ENCODE assay signal across 8 cellular contexts in the genomic region with DNA sequence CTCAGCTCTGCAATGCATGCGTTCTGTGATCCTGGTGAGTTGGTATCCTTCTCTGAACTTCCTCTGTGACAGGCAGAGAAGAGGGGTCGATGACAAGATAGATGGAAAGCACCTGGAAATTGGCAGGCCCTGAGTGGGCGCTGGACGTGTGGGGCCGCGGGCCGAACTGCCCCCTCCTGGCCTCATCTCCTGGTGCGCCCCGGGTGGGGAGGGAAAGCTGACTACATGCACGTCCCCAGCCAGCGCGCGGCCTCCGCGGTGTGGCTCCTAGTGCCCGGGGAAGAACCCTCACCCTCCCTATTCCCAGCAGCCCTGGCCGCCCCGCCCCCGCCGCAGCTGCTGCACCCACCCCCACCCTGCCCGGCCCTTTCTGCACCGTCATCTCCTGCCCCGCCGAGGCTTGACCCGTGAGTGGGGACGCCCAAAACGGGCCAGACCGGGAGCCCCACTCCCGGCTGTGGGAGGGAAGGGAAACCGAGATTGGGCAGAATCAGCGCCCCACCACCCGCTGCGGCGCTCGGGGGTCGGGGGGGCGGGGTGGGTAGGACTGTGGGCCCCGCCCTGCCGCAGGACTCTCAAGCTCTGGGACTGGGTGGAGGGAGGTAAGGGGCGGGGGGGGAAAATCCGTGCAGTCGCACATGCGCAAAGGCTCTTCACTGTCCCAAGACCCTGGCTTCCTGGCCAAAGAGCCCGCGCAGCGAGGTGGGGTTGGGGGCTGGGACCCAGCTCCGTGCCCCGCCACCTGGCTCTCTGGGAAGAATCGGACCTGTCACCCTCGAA. TPM values are rescaled to one million over a fixed set of nuclear protein-coding genes. Genes with fewer than 3 reads are reported as not detected.
A peak's percentile ranks its signal among the peaks of the same experiment; 100 is the strongest.
DNase-seq lines count a peak whose midpoint lies in the region; ATAC-seq, FAIRE-seq and TF ChIP-seq lines count a peak whose summit lies in the region.

A gene (plus strand): TSS at position 371 of the 780 bp plus-strand sequence.

- peaks cover 27% of the 10 kb centered on the region for H3K27me3 ChIP-seq in CD4-positive, alpha-beta memory T cell (ENCODE audit: insufficient read depth, low read length)
- H3K27me3 ChIP-seq in Peyer's patch, result no peaks in the 10 kb centered on the region
- peaks cover 6% of the 10 kb centered on the region for H3K27me3 ChIP-seq in bronchial epithelial cell (ENCODE audit: control insufficient read depth, insufficient read depth, low read length)
- no peaks in the 10 kb centered on the region for H3K27me3 ChIP-seq in skeletal muscle tissue (ENCODE audit: control insufficient read depth in 3 of 3, insufficient read depth in 3 of 3, low read length in 3 of 3)

- H3K4me3 ChIP-seq in CD4-positive, alpha-beta memory T cell (ENCODE audit: low read length in 2 of 2), result peak within 1 kb of the TSS in 1 of 2 donors; percentile 27
- H3K4me3 ChIP-seq in Peyer's patch, result peak within 1 kb of the TSS; percentile 27 to 60 (median 45)
- peak within 1 kb of the TSS; percentile 43 for H3K4me3 ChIP-seq in bronchial epithelial cell (ENCODE audit: low read depth, low read length)
- H3K4me3 ChIP-seq in skeletal muscle tissue (ENCODE audit: low read length in 3 of 3), result peak within 1 kb of the TSS; percentile 71 to 84 (median 77)

- H3K4me1 Mint-ChIP-seq in CD4-positive, alpha-beta memory T cell, result peaks cover 19 to 58% (median 22%) of the 10 kb centered on the region in 4 donors
- H3K4me1 Mint-ChIP-seq in immature natural killer cell, result peaks cover 30 to 37% of the 10 kb centered on the region in 2 donors

- no peaks in the 10 kb centered on the region for H3K36me3 ChIP-seq in CD4-positive, alpha-beta memory T cell (ENCODE audit: insufficient read depth, low read length)
- no peaks in the 10 kb centered on the region for H3K36me3 ChIP-seq in Peyer's patch
- peaks cover 5% of the 10 kb centered on the region for H3K36me3 ChIP-seq in bronchial epithelial cell (ENCODE audit: control insufficient read depth, insufficient read depth, low read length)
- peaks cover 14 to 24% (median 20%) of the 10 kb centered on the region in 3 donors for H3K36me3 ChIP-seq in skeletal muscle tissue (ENCODE audit: control insufficient read depth in 3 of 3, insufficient read depth in 3 of 3, low read length in 3 of 3)

- TF ChIP-seq CTCF in Peyer's patch (IDR thresholded peaks at IDR 0.05) (no peak), bronchial epithelial cell (IDR thresholded peaks at IDR 0.05; ENCODE audit: insufficient read depth, low read length, severe bottlenecking) (no peak)

- H3K4me3 Mint-ChIP-seq in CD4-positive, alpha-beta memory T cell, result peak within 1 kb of the TSS; percentile 41 to 87 (median 79)
- H3K4me3 Mint-ChIP-seq in immature natural killer cell, result peak within 1 kb of the TSS; percentile 24 to 69 (median 53)

- POLR2A ChIA-PET in CD4-positive, alpha-beta memory T cell (lab: Charles Lee; ENCODE audit: partially characterized antibody), result interaction anchor here (0.8 to 13.9 kb wide), 6 partner anchors 7 to 21 kb away, joined by 3 to 320 read pairs (median 6); a partner anchor contains a TSS

- no peak for TF ChIP-seq POLR2A in Peyer's patch (IDR thresholded peaks at IDR 0.05)

- H3K9me3 Mint-ChIP-seq in CD4-positive, alpha-beta memory T cell, result no peaks in the 10 kb centered on the region
- peaks cover 0 to 2% (median 0%) of the 10 kb centered on the region in 6 donors for H3K9me3 Mint-ChIP-seq in immature natural killer cell

- intact Hi-C loops in CD4-positive, alpha-beta memory T cell (cut with micrococcal nuclease), result no loop called here

- peak within 1 kb of the TSS in 5 of 7 donors; percentile 34 to 71 (median 63) for H3K27ac Mint-ChIP-seq in CD4-positive, alpha-beta memory T cell
- no peak within 1 kb of the TSS for H3K27ac Mint-ChIP-seq in immature natural killer cell

- peaks cover 35% of the 10 kb centered on the region for H3K4me1 ChIP-seq in CD4-positive, alpha-beta memory T cell (ENCODE audit: insufficient read depth, low read length)
- H3K4me1 ChIP-seq in Peyer's patch, result peaks cover 6 to 52% (median 33%) of the 10 kb centered on the region in 4 donors
- H3K4me1 ChIP-seq in skeletal muscle tissue (ENCODE audit: control insufficient read depth in 3 of 3, insufficient read depth in 3 of 3, low read length in 3 of 3), result peaks cover 61 to 70% (median 66%) of the 10 kb centered on the region in 3 donors

- peaks cover 18 to 31% of the 10 kb centered on the region in 2 donors for H3K27me3 Mint-ChIP-seq in CD4-positive, alpha-beta memory T cell
- H3K27me3 Mint-ChIP-seq in immature natural killer cell (ENCODE audit: low read depth in 3 of 3), result peaks cover 18 to 37% (median 19%) of the 10 kb centered on the region in 3 donors

- no peak within 1 kb of the TSS for H3K27ac ChIP-seq in CD4-positive, alpha-beta memory T cell (ENCODE audit: low read depth, low read length)
- H3K27ac ChIP-seq in Peyer's patch (peak within 1 kb of the TSS; percentile 52 to 87 (median 74)), skeletal muscle tissue (ENCODE audit: low read depth, low read length) (peak within 1 kb of the TSS; percentile 93)

- CTCF ChIA-PET in CD4-positive, alpha-beta memory T cell (lab: Charles Lee; ENCODE audit: partially characterized antibody), result interaction anchor here (0.9 to 4.1 kb wide), 5 partner anchors 11 to 152 kb away, joined by 3 to 34 read pairs (median 6); a partner anchor contains a TSS

- H3K9ac ChIP-seq in skeletal muscle tissue (ENCODE audit: low read depth in 1 of 3, low read length in 3 of 3), result peak within 1 kb of the TSS; percentile 91 to 97 (median 95)

- no peaks in the 10 kb centered on the region for H3K36me3 Mint-ChIP-seq in CD4-positive, alpha-beta memory T cell
- H3K36me3 Mint-ChIP-seq in immature natural killer cell, result no peaks in the 10 kb centered on the region

- no peak for DNase-seq in CD4-positive, alpha-beta memory T cell
- DNase-seq in Peyer's patch, result peak; percentile 48 to 86 (median 83)
- DNase-seq in bronchial epithelial cell (ENCODE audit: low read depth), result peak; percentile 59
- no peak for DNase-seq in immature natural killer cell
- no peak for DNase-seq in foreskin melanocyte

- peak; percentile 41 for ATAC-seq in GM19023 (IDR thresholded peaks at IDR 0.05; ENCODE audit: unreplicated experiment)
- ATAC-seq in HG03460 (IDR thresholded peaks at IDR 0.05; ENCODE audit: unreplicated experiment), result peak; percentile 45

- FAIRE-seq in bronchial epithelial cell (lab: Jason Lieb, UNC), result no peak

- no peaks in the 10 kb centered on the region for H3K9me3 ChIP-seq in CD4-positive, alpha-beta memory T cell (ENCODE audit: control insufficient read depth in 1 of 2, low read length in 2 of 2)
- no peaks in the 10 kb centered on the region for H3K9me3 ChIP-seq in Peyer's patch
- no peaks in the 10 kb centered on the region for H3K9me3 ChIP-seq in skeletal muscle tissue (ENCODE audit: control insufficient read depth in 3 of 3, low read length in 3 of 3)

RNA-seq across cellular contexts. Expression of the gene that starts here (rescaled TPM):
- total RNA-seq in CD4-positive, alpha-beta memory T cell, result 10 to 100 TPM in 1 of 2 experiments, 1 to 10 TPM in 1; 9.6 to 12.5 TPM
- polyA plus RNA-seq in CD4-positive, alpha-beta memory T cell, result 1 to 10 TPM; 1.3 to 1.7 TPM
- total RNA-seq in Peyer's patch, result 10 to 100 TPM; 24.4 to 65.2 (median 34.1) TPM
- total RNA-seq in bronchial epithelial cell, result 28.2 and 37.8 TPM in 2 replicates
- under 1 TPM in 2 of 3 donors, not detected in 1; 0.18 to 0.47 TPM for polyA plus RNA-seq in immature natural killer cell
- 11.0 TPM for total RNA-seq in skeletal muscle tissue

Comparison
In these comparisons a context has a peak if more than half of its experiments do, and no peak if none do; other contexts are left out.
1. DNase-seq: peak in Peyer's patch (3 of 3) and bronchial epithelial cell (single experiment); none in CD4-positive, alpha-beta memory T cell (0 of 5), immature natural killer cell (0 of 3) and foreskin melanocyte (single experiment).
2. H3K27ac Mint-ChIP-seq: peak in CD4-positive, alpha-beta memory T cell (5 of 7); none in immature natural killer cell (0 of 6).